In genomic region chr7:80313716-80314115, GRCh38 we compare ENCODE assay signal across 4 cellular contexts.
"Had no signal": no experiment of that assay in that cellular context is flagged by ENCODE, and none has a peak within 500 bp of the region (broad histone marks: within the 10 kb centered on the region; RNA-seq: fewer than 3 reads in every experiment).

No MANE protein-coding gene starts in this region.

- DNase-seq: H9, HCEC 1CT had no signal

- H3K36me3 Mint-ChIP-seq: IgD-negative memory B cell had no signal

- H2AFZ ChIP-seq: GM23338 had no signal

- H3K27me3 Mint-ChIP-seq: IgD-negative memory B cell had no signal

- H3K4me3 Mint-ChIP-seq: GM23338, H9, IgD-negative memory B cell had no signal

- H3K27ac Mint-ChIP-seq: GM23338, H9, IgD-negative memory B cell had no signal

- H3K4me2 ChIP-seq: GM23338 had no signal

- H3K4me1 Mint-ChIP-seq: IgD-negative memory B cell had no signal

- ATAC-seq: GM23338 had no signal

- H3K4me3 ChIP-seq: GM23338 had no signal

- H3K9me3 Mint-ChIP-seq: GM23338, H9 had no signal
